In genomic region chr7:123580406-123581161, GRCh38 we compare ENCODE assay signal across 9 cellular contexts. TPM values are rescaled to one million over a fixed set of nuclear protein-coding genes. Genes with fewer than 3 reads are reported as not detected.
DNase-seq lines count a peak whose midpoint lies in the region; ATAC-seq and TF ChIP-seq lines count a peak whose summit lies in the region.
"Had no signal": no experiment of that assay in that cellular context is flagged by ENCODE, and none has a peak within 500 bp of the region (broad histone marks: within the 10 kb centered on the region; RNA-seq: fewer than 3 reads in every experiment).

No MANE protein-coding gene starts in this region.

- TF ChIP-seq POLR2A in breast epithelium (IDR thresholded peaks at IDR 0.05): no peak

- H3K27ac ChIP-seq in breast epithelium (no peak overlapping the region), liver (ENCODE audit: low read depth in 1 of 2, low read length in 2 of 2) (no peak overlapping the region)

- H3K27me3 ChIP-seq in breast epithelium: no peaks in the 10 kb centered on the region
- no peaks in the 10 kb centered on the region for H3K27me3 ChIP-seq in liver (ENCODE audit: control insufficient read depth in 4 of 4, insufficient read depth in 4 of 4, low read length in 3 of 4)

- H3K36me3 ChIP-seq in breast epithelium (no peaks in the 10 kb centered on the region), liver (ENCODE audit: control insufficient read depth in 4 of 4, insufficient read depth in 3 of 4, low read depth in 1 of 4, low read length in 3 of 4) (no peaks in the 10 kb centered on the region)

- DNase-seq in COLO668 (lab: John Stamatoyannopoulos, UW; ENCODE audit: unreplicated experiment) (peak; percentile 6), NCI-H345 (lab: John Stamatoyannopoulos, UW) (peak; percentile 46), breast epithelium (ENCODE audit: low spot score in 2 of 2) (no peak), UCSD-AML1 (lab: John Stamatoyannopoulos, UW; ENCODE audit: unreplicated experiment) (no peak)
- DNase-seq in effector CD4-positive, alpha-beta T cell: no peak

- H3K4me1 ChIP-seq in breast epithelium (no peaks in the 10 kb centered on the region), liver (ENCODE audit: control insufficient read depth in 4 of 4, insufficient read depth in 4 of 4, low read length in 3 of 4) (peaks cover 0 to 2% (median 0%) of the 10 kb centered on the region in 4 donors)

- WGBS in liver: 20% methylated on average over 8 of the region's 8 CpGs

- H3K9me3 ChIP-seq in breast epithelium: no peaks in the 10 kb centered on the region
- H3K9me3 ChIP-seq in liver (ENCODE audit: control insufficient read depth in 4 of 4, low read length in 3 of 4): no peaks in the 10 kb centered on the region

- ATAC-seq in GM18867 (IDR thresholded peaks at IDR 0.05; ENCODE audit: unreplicated experiment) (peak; percentile 88), HG03139 (IDR thresholded peaks at IDR 0.05; ENCODE audit: unreplicated experiment) (peak; percentile 86)

- H3K4me3 ChIP-seq in breast epithelium (no peak overlapping the region), liver (ENCODE audit: low read depth in 1 of 3, low read length in 3 of 3) (no peak overlapping the region)
- H3K4me3 ChIP-seq: lung had no signal

- H3K9ac ChIP-seq in liver (ENCODE audit: low read depth in 1 of 2, low read length in 2 of 2): no peak overlapping the region

- TF ChIP-seq CTCF in breast epithelium (IDR thresholded peaks at IDR 0.05) (peak in 2 of 3 donors; percentile 56 to 59), liver (IDR thresholded peaks at IDR 0.05; ENCODE audit: low read depth, low read length, missing input control) (peak; percentile 68)

- peak; percentile 90 to 92 for TF ChIP-seq RAD21 in liver (IDR thresholded peaks at IDR 0.05)

- intact Hi-C loops in breast epithelium (cut with DNase I; ENCODE audit: low total_unique reads): no loop called here

TF ChIP-seq in liver, 16 proteins besides CTCF, POLR2A, EP300 and RAD21:
- TF ChIP-seq YY1 (IDR thresholded peaks at IDR 0.05) (peak; percentile 80), REST (IDR thresholded peaks at IDR 0.05) (no peak)

RNA-seq across cellular contexts. Expression of gene ASB15, which starts 21.0 kb away (rescaled TPM):
- total RNA-seq in breast epithelium: under 1 TPM in 1 of 3 donors, not detected in 2; 0.15 TPM
- not detected for total RNA-seq in liver
- polyA plus RNA-seq in liver: not detected
- total RNA-seq: lung had no signal
- polyA plus RNA-seq: lung had no signal

RNA-seq across cellular contexts. Expression of gene NDUFA5, which starts 23.0 kb away (rescaled TPM):
- 10 to 100 TPM; 34.9 to 73.3 (median 43.3) TPM for total RNA-seq in breast epithelium
- total RNA-seq in liver: 10 to 100 TPM; 27.4 to 30.8 TPM
- polyA plus RNA-seq in liver: 100 to 1,000 TPM in 1 of 2 donors, 10 to 100 TPM in 1; 38.0 to 102 TPM

RNA-seq across cellular contexts. Expression of gene IQUB, which starts 46.2 kb away (rescaled TPM):
- total RNA-seq in breast epithelium (1 to 10 TPM in 2 of 3 donors, under 1 TPM in 1; 0.32 to 8.2 (median 3.3) TPM), liver (under 1 TPM; 0.05 to 0.25 TPM)
- polyA plus RNA-seq in liver: under 1 TPM; 0.03 to 0.13 TPM

Comparison
In these comparisons a context has a peak if more than half of its experiments do, and no peak if none do; other contexts are left out.
1. DNase-seq: peak in COLO668 (single experiment) and NCI-H345 (single experiment); none in breast epithelium (0 of 2), UCSD-AML1 (single experiment) and effector CD4-positive, alpha-beta T cell (single experiment).